Comparison of ENCODE assay signal across 14 cellular contexts in the genomic region with DNA sequence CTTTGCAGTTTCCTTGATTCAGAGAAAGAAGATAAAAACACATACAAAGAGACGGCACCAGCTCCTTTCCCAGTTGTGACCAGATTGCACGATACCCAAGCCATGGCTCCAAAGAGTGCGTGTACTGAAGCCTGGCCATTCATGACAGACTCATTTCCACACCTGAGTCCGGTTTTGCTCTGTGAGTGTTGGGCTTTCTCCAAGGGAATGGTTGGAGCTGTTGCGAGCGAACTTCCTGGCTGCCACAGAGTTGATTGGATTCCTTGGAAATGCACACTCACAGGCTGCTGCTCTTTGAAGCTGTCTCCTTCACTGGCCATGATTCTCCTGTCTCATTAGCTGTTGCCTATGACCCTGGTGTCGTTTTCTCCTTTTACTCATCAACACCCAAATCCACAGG. TPM values are rescaled to one million over a fixed set of nuclear protein-coding genes. Genes with fewer than 3 reads are reported as not detected.
A peak's percentile ranks its signal among the peaks of the same experiment; 100 is the strongest.
DNase-seq lines count a peak whose midpoint lies in the region; ATAC-seq, FAIRE-seq and TF ChIP-seq lines count a peak whose summit lies in the region.
"Had no signal": no experiment of that assay in that cellular context is flagged by ENCODE, and none has a peak within 500 bp of the region (broad histone marks: within the 10 kb centered on the region; RNA-seq: fewer than 3 reads in every experiment).

No MANE protein-coding gene starts in this region.

- no peaks in the 10 kb centered on the region for H3K27me3 Mint-ChIP-seq in activated CD4-positive, alpha-beta T cell treated with anti-CD3 and anti-CD28 coated beads, Interleukin-2, amount 10 ng/mL, durations not matched to agents 24 days and 14 days
- no peaks in the 10 kb centered on the region for H3K27me3 Mint-ChIP-seq in activated T-helper 1 cell treated with anti-CD3 and anti-CD28 coated beads, Interleukin-12 subunit alpha, Interleukin-12 subunit beta, Interleukin-2, Interleukin-4 antibody, amounts not matched to agents 30 ng/mL and 10 ng/mL and 1 ng/mL, durations not matched to agents 14 hours and 24 hours and 36 hours (ENCODE audit: insufficient read depth)

- ATAC-seq in heart left ventricle (peak; percentile 30 to 53 (median 47)), HG03442 (IDR thresholded peaks at IDR 0.05; ENCODE audit: unreplicated experiment) (no peak)
- ATAC-seq in stimulated activated effector memory CD8-positive, alpha-beta T cell treated with anti-CD3 and anti-CD28 coated beads, Interleukin-12 subunit alpha, Interleukin-12 subunit beta, amount 100 ng/mL, for 72 hours: no peak

- no peak for TF ChIP-seq POLR2A in heart left ventricle (IDR thresholded peaks at IDR 0.05)

- no peaks in the 10 kb centered on the region for H3K36me3 ChIP-seq in heart left ventricle
- H3K36me3 ChIP-seq in small intestine (ENCODE audit: control insufficient read depth in 2 of 2, insufficient read depth in 2 of 2, low read length in 2 of 2): no peaks in the 10 kb centered on the region
- H3K36me3 ChIP-seq: tibial nerve had no signal

- H3K4me3 ChIP-seq in heart left ventricle: peak overlapping the region in 10 of 12 donors; percentile 3 to 37 (median 14)
- no peak overlapping the region for H3K4me3 ChIP-seq in small intestine (ENCODE audit: low read depth in 1 of 2, low read length in 2 of 2)
- H3K4me3 ChIP-seq: tibial nerve had no signal

- H3K9me3 Mint-ChIP-seq in activated CD4-positive, alpha-beta T cell treated with anti-CD3 and anti-CD28 coated beads, Interleukin-2, amount 10 ng/mL, durations not matched to agents 24 days and 14 days: peaks cover 9% of the 10 kb centered on the region
- peaks cover 14% of the 10 kb centered on the region for H3K9me3 Mint-ChIP-seq in activated T-helper 1 cell treated with anti-CD3 and anti-CD28 coated beads, Interleukin-12 subunit alpha, Interleukin-12 subunit beta, Interleukin-2, Interleukin-4 antibody, amounts not matched to agents 30 ng/mL and 10 ng/mL and 1 ng/mL, durations not matched to agents 14 hours and 24 hours and 36 hours
- peaks cover 4% of the 10 kb centered on the region for H3K9me3 Mint-ChIP-seq in stimulated activated effector memory CD8-positive, alpha-beta T cell treated with anti-CD3 and anti-CD28 coated beads, Interleukin-12 subunit alpha, Interleukin-12 subunit beta, amount 100 ng/mL, for 72 hours

- TF ChIP-seq CTCF in heart left ventricle (IDR thresholded peaks at IDR 0.05): no peak

- H3K36me3 Mint-ChIP-seq in activated CD4-positive, alpha-beta T cell treated with anti-CD3 and anti-CD28 coated beads, Interleukin-2, amount 10 ng/mL, durations not matched to agents 24 days and 14 days (ENCODE audit: low read depth): peaks cover 10% of the 10 kb centered on the region
- H3K36me3 Mint-ChIP-seq in activated T-helper 1 cell treated with anti-CD3 and anti-CD28 coated beads, Interleukin-12 subunit alpha, Interleukin-12 subunit beta, Interleukin-2, Interleukin-4 antibody, amounts not matched to agents 30 ng/mL and 10 ng/mL and 1 ng/mL, durations not matched to agents 14 hours and 24 hours and 36 hours (ENCODE audit: low read depth): peaks cover 5% of the 10 kb centered on the region
- H3K36me3 Mint-ChIP-seq in stimulated activated effector memory CD8-positive, alpha-beta T cell treated with anti-CD3 and anti-CD28 coated beads, Interleukin-12 subunit alpha, Interleukin-12 subunit beta, amount 100 ng/mL, for 72 hours: no peaks in the 10 kb centered on the region
- H3K36me3 Mint-ChIP-seq: naive B cell had no signal

- H3K4me3 Mint-ChIP-seq in activated CD4-positive, alpha-beta T cell treated with anti-CD3 and anti-CD28 coated beads, Interleukin-2, amount 10 ng/mL, durations not matched to agents 24 days and 14 days: peak overlapping the region; percentile 13
- H3K4me3 Mint-ChIP-seq in activated T-helper 1 cell treated with anti-CD3 and anti-CD28 coated beads, Interleukin-12 subunit alpha, Interleukin-12 subunit beta, Interleukin-2, Interleukin-4 antibody, amounts not matched to agents 30 ng/mL and 10 ng/mL and 1 ng/mL, durations not matched to agents 14 hours and 24 hours and 36 hours: peak overlapping the region; percentile 16
- peak overlapping the region; percentile 40 for H3K4me3 Mint-ChIP-seq in stimulated activated effector memory CD8-positive, alpha-beta T cell treated with anti-CD3 and anti-CD28 coated beads, Interleukin-12 subunit alpha, Interleukin-12 subunit beta, amount 100 ng/mL, for 72 hours
- H3K4me3 Mint-ChIP-seq: naive B cell had no signal

- H3K4me1 ChIP-seq in heart left ventricle (peaks cover 0 to 21% (median 8%) of the 10 kb centered on the region in 12 donors), small intestine (ENCODE audit: control insufficient read depth in 2 of 2, insufficient read depth in 1 of 2, low read depth in 1 of 2, low read length in 1 of 2) (no peaks in the 10 kb centered on the region)

- FAIRE-seq in small intestine (lab: Jason Lieb, UNC): no peak
- FAIRE-seq: D721Med had no signal

- H3K27ac ChIP-seq in heart left ventricle (peak overlapping the region in 11 of 12 donors; percentile 15 to 70 (median 30)), small intestine (ENCODE audit: low read depth in 1 of 2, low read length in 1 of 2) (no peak overlapping the region)
- H3K27ac ChIP-seq: tibial nerve had no signal

- peak overlapping the region; percentile 95 for H3K27ac Mint-ChIP-seq in activated CD4-positive, alpha-beta T cell treated with anti-CD3 and anti-CD28 coated beads, Interleukin-2, amount 10 ng/mL, durations not matched to agents 24 days and 14 days
- H3K27ac Mint-ChIP-seq in activated T-helper 1 cell treated with anti-CD3 and anti-CD28 coated beads, Interleukin-12 subunit alpha, Interleukin-12 subunit beta, Interleukin-2, Interleukin-4 antibody, amounts not matched to agents 30 ng/mL and 10 ng/mL and 1 ng/mL, durations not matched to agents 14 hours and 24 hours and 36 hours: peak overlapping the region; percentile 71
- H3K27ac Mint-ChIP-seq in stimulated activated effector memory CD8-positive, alpha-beta T cell treated with anti-CD3 and anti-CD28 coated beads, Interleukin-12 subunit alpha, Interleukin-12 subunit beta, amount 100 ng/mL, for 72 hours: no peak overlapping the region
- H3K27ac Mint-ChIP-seq: naive B cell had no signal

- H3K27me3 ChIP-seq in heart left ventricle (no peaks in the 10 kb centered on the region), small intestine (ENCODE audit: control insufficient read depth in 2 of 2, insufficient read depth in 2 of 2, low read length in 2 of 2) (no peaks in the 10 kb centered on the region)
- H3K27me3 ChIP-seq: tibial nerve had no signal

- H3K9me3 ChIP-seq in heart left ventricle (peaks cover 0 to 3% (median 0%) of the 10 kb centered on the region in 12 donors), small intestine (ENCODE audit: control insufficient read depth, low read depth) (no peaks in the 10 kb centered on the region)
- H3K9me3 ChIP-seq: tibial nerve had no signal

- intact Hi-C loops in activated CD4-positive, alpha-beta T cell treated with anti-CD3 and anti-CD28 coated beads, Interleukin-2, amount 10 ng/mL, durations not matched to agents 24 days and 14 days (cut with micrococcal nuclease): no loop called here
- intact Hi-C loops in activated T-helper 1 cell treated with anti-CD3 and anti-CD28 coated beads, Interleukin-12 subunit alpha, Interleukin-12 subunit beta, Interleukin-2, Interleukin-4 antibody, amounts not matched to agents 30 ng/mL and 10 ng/mL and 1 ng/mL, durations not matched to agents 14 hours and 24 hours and 36 hours (cut with micrococcal nuclease): no loop called here
- intact Hi-C loops in heart left ventricle (cut with DNase I): no loop called here

- H3K4me1 Mint-ChIP-seq in activated CD4-positive, alpha-beta T cell treated with anti-CD3 and anti-CD28 coated beads, Interleukin-2, amount 10 ng/mL, durations not matched to agents 24 days and 14 days: peaks cover 49% of the 10 kb centered on the region
- peaks cover 60% of the 10 kb centered on the region for H3K4me1 Mint-ChIP-seq in activated T-helper 1 cell treated with anti-CD3 and anti-CD28 coated beads, Interleukin-12 subunit alpha, Interleukin-12 subunit beta, Interleukin-2, Interleukin-4 antibody, amounts not matched to agents 30 ng/mL and 10 ng/mL and 1 ng/mL, durations not matched to agents 14 hours and 24 hours and 36 hours (ENCODE audit: low read depth)
- H3K4me1 Mint-ChIP-seq in stimulated activated effector memory CD8-positive, alpha-beta T cell treated with anti-CD3 and anti-CD28 coated beads, Interleukin-12 subunit alpha, Interleukin-12 subunit beta, amount 100 ng/mL, for 72 hours: peaks cover 42% of the 10 kb centered on the region
- H3K4me1 Mint-ChIP-seq: naive B cell had no signal

- 11 to 34% (median 28%) methylated on average over 7 of the region's 7 CpGs for WGBS in heart left ventricle, 4 donors
- 72 to 82% (median 81%) methylated on average over 7 of the region's 7 CpGs for WGBS in small intestine, 3 donors

- DNase-seq in activated CD4-positive, alpha-beta T cell treated with anti-CD3 and anti-CD28 coated beads, Interleukin-2, amount 10 ng/mL, durations not matched to agents 24 days and 14 days: no peak
- no peak for DNase-seq in activated CD4-positive, alpha-beta T cell treated with anti-CD3 and anti-CD28 coated beads for 1 hour
- no peak for DNase-seq in activated T-helper 1 cell treated with anti-CD3 and anti-CD28 coated beads, Interleukin-12 subunit alpha, Interleukin-12 subunit beta, Interleukin-2, Interleukin-4 antibody, amounts not matched to agents 30 ng/mL and 10 ng/mL and 1 ng/mL, durations not matched to agents 14 hours and 24 hours and 36 hours (ENCODE audit: low spot score)
- no peak for DNase-seq in heart left ventricle
- no peak for DNase-seq in stimulated activated effector memory CD8-positive, alpha-beta T cell treated with anti-CD3 and anti-CD28 coated beads, Interleukin-12 subunit alpha, Interleukin-12 subunit beta, amount 100 ng/mL, for 72 hours (ENCODE audit: low spot score in 2 of 2)
- DNase-seq in glomerular visceral epithelial cell (ENCODE audit: extremely low spot score): no peak
- no peak for DNase-seq in small intestine
- DNase-seq: amniotic stem cell, naive B cell, NCI-H146, NCI-H510A had no signal

RNA-seq across cellular contexts. Expression of gene BBS12, which starts 44.0 kb away (rescaled TPM):
- 3.8 and 4.7 TPM in 2 replicates for total RNA-seq in activated CD4-positive, alpha-beta T cell treated with anti-CD3 and anti-CD28 coated beads, Interleukin-2, amount 10 ng/mL, durations not matched to agents 24 days and 14 days
- total RNA-seq in activated T-helper 1 cell treated with anti-CD3 and anti-CD28 coated beads, Interleukin-12 subunit alpha, Interleukin-12 subunit beta, Interleukin-2, Interleukin-4 antibody, amounts not matched to agents 30 ng/mL and 10 ng/mL and 1 ng/mL, durations not matched to agents 14 hours and 24 hours and 36 hours: 4.4 and 6.2 TPM in 2 replicates
- total RNA-seq in heart left ventricle: 10 to 100 TPM in 2 of 9 donors, 1 to 10 TPM in 7; 3.4 to 11.9 (median 6.8) TPM
- 1 to 10 TPM; 1.1 to 8.7 TPM for polyA plus RNA-seq in heart left ventricle
- polyA plus RNA-seq in small intestine: 1 to 10 TPM; 1.3 to 1.5 (median 1.4) TPM

Comparison
In these comparisons a context has a peak if more than half of its experiments do, and no peak if none do; other contexts are left out.
1. ATAC-seq: peak in heart left ventricle (4 of 4); none in stimulated activated effector memory CD8-positive, alpha-beta T cell treated with anti-CD3 and anti-CD28 coated beads, Interleukin-12 subunit alpha, Interleukin-12 subunit beta, amount 100 ng/mL, for 72 hours (single experiment) and HG03442 (single experiment).
2. H3K27ac ChIP-seq: peak in heart left ventricle (11 of 12); none in small intestine (0 of 2).
3. H3K4me3 ChIP-seq: peak in heart left ventricle (10 of 12); none in small intestine (0 of 2).
4. Peak in every context shown above with its lines, with median percentiles within 50 percentile points of each other: H3K4me3 Mint-ChIP-seq.